8 cellular contexts compared by ENCODE assay signal in genomic region chr11:14422052-14422813, GRCh38.
DNase-seq lines count a peak whose midpoint lies in the region; ATAC-seq and TF ChIP-seq lines count a peak whose summit lies in the region.

No MANE protein-coding gene starts in this region.

- no peak overlapping the region for H3K4me3 Mint-ChIP-seq in progenitor cell of endocrine pancreas (ENCODE audit: low read depth)
- no peak overlapping the region for H3K4me3 Mint-ChIP-seq in immature natural killer cell

- no peaks in the 10 kb centered on the region for H3K9me3 Mint-ChIP-seq in progenitor cell of endocrine pancreas (ENCODE audit: low read depth)
- H3K9me3 Mint-ChIP-seq in immature natural killer cell: no peaks in the 10 kb centered on the region

- H3K36me3 Mint-ChIP-seq in progenitor cell of endocrine pancreas (ENCODE audit: insufficient read depth) (no peaks in the 10 kb centered on the region), immature natural killer cell (peaks cover 0 to 13% (median 4%) of the 10 kb centered on the region in 3 donors)

- TF ChIP-seq POLR2A in adrenal gland (IDR thresholded peaks at IDR 0.05) (peak in 1 of 2 donors; percentile 11), heart left ventricle (IDR thresholded peaks at IDR 0.05) (no peak)

- no peak overlapping the region for H3K27ac Mint-ChIP-seq in progenitor cell of endocrine pancreas
- H3K27ac Mint-ChIP-seq in immature natural killer cell: no peak overlapping the region

- peak; percentile 95 to 99 (median 98) for ATAC-seq in heart left ventricle

- H3K4me1 ChIP-seq in BE2C: no peaks in the 10 kb centered on the region
- H3K4me1 ChIP-seq in adrenal gland (replicated peaks in 1 of 2): peaks cover 8 to 17% of the 10 kb centered on the region in 2 donors
- peaks cover 0 to 42% (median 21%) of the 10 kb centered on the region in 12 donors for H3K4me1 ChIP-seq in heart left ventricle

- H3K27me3 ChIP-seq in BE2C: no peaks in the 10 kb centered on the region
- H3K27me3 ChIP-seq in MG63: no peaks in the 10 kb centered on the region
- no peaks in the 10 kb centered on the region for H3K27me3 ChIP-seq in adrenal gland
- no peaks in the 10 kb centered on the region for H3K27me3 ChIP-seq in heart left ventricle

- H3K4me3 ChIP-seq in BE2C (ENCODE audit: low read depth, low read length) (no peak overlapping the region), MG63 (no peak overlapping the region), adrenal gland (no peak overlapping the region), heart left ventricle (no peak overlapping the region)

- TF ChIP-seq CTCF in BE2C (IDR thresholded peaks at IDR 0.05; ENCODE audit: low read depth, low read length): no peak
- TF ChIP-seq CTCF in adrenal gland (IDR thresholded peaks at IDR 0.05): no peak
- no peak for TF ChIP-seq CTCF in heart left ventricle (IDR thresholded peaks at IDR 0.05)
- no peak for TF ChIP-seq CTCF in progenitor cell of endocrine pancreas (IDR thresholded peaks at IDR 0.05; ENCODE audit: unreplicated experiment)

- DNase-seq in BE2C: peak; percentile 52
- peak; percentile 97 for DNase-seq in MG63
- peak; percentile 67 to 95 (median 92) for DNase-seq in adrenal gland
- peak; percentile 83 to 94 (median 90) for DNase-seq in heart left ventricle
- DNase-seq in progenitor cell of endocrine pancreas (ENCODE audit: low spot score, unreplicated experiment): peak; percentile 12
- no peak for DNase-seq in stimulated activated CD4-positive, alpha-beta T cell treated with anti-CD3 and anti-CD28 coated beads, Interleukin-12 subunit alpha, Interleukin-12 subunit beta, amount 100 ng/mL, for 4 hours
- DNase-seq in NOMO-1 (lab: John Stamatoyannopoulos, UW; ENCODE audit: unreplicated experiment in 2 of 2): no peak
- no peak for DNase-seq in immature natural killer cell

- peak overlapping the region in 1 of 5 donors; percentile 64 for H3K27ac ChIP-seq in adrenal gland
- H3K27ac ChIP-seq in heart left ventricle: peak overlapping the region; percentile 22 to 91 (median 60)

- H3K9me3 ChIP-seq in BE2C: no peaks in the 10 kb centered on the region
- H3K9me3 ChIP-seq in MG63: no peaks in the 10 kb centered on the region
- H3K9me3 ChIP-seq in adrenal gland (replicated peaks in 1 of 3): no peaks in the 10 kb centered on the region
- H3K9me3 ChIP-seq in heart left ventricle: no peaks in the 10 kb centered on the region

- H3K36me3 ChIP-seq in BE2C (no peaks in the 10 kb centered on the region), MG63 (no peaks in the 10 kb centered on the region), adrenal gland (replicated peaks in 1 of 2) (no peaks in the 10 kb centered on the region), heart left ventricle (no peaks in the 10 kb centered on the region)

- intact Hi-C loops in adrenal gland (cut with DNase I) (no loop called here), heart left ventricle (cut with DNase I) (loop anchor here in 2 of 10 donors (5.0 kb wide), 2 partner anchors 35 to 40 kb away; no protein-coding TSS in a partner anchor)

- peaks cover 5% of the 10 kb centered on the region for H3K27me3 Mint-ChIP-seq in progenitor cell of endocrine pancreas
- H3K27me3 Mint-ChIP-seq in immature natural killer cell (ENCODE audit: low read depth in 3 of 3): peaks cover 0 to 2% (median 0%) of the 10 kb centered on the region in 3 donors

- 18 to 31% (median 22%) methylated on average over 10 to 15 of the region's 15 CpGs for WGBS in adrenal gland, 4 donors
- 13 to 17% (median 16%) methylated on average over 13 to 15 of the region's 15 CpGs for WGBS in heart left ventricle, 4 donors

- no peaks in the 10 kb centered on the region for H3K4me1 Mint-ChIP-seq in progenitor cell of endocrine pancreas (ENCODE audit: low read depth)
- peaks cover 2 to 18% of the 10 kb centered on the region in 2 donors for H3K4me1 Mint-ChIP-seq in immature natural killer cell

Comparison
In these comparisons a context has a peak if more than half of its experiments do, and no peak if none do; other contexts are left out.
1. DNase-seq: peak in BE2C (single experiment), MG63 (single experiment), adrenal gland (7 of 7), heart left ventricle (5 of 5) and progenitor cell of endocrine pancreas (single experiment); none in stimulated activated CD4-positive, alpha-beta T cell treated with anti-CD3 and anti-CD28 coated beads, Interleukin-12 subunit alpha, Interleukin-12 subunit beta, amount 100 ng/mL, for 4 hours (single experiment), NOMO-1 (0 of 2) and immature natural killer cell (0 of 3).